Comparison of ENCODE assay signal across 8 cellular contexts in genomic region chr15:53978248-53978906, GRCh38. TPM values are rescaled to one million over a fixed set of nuclear protein-coding genes. Genes with fewer than 3 reads are reported as not detected.
A peak's percentile ranks its signal among the peaks of the same experiment; 100 is the strongest.
DNase-seq lines count a peak whose midpoint lies in the region; ATAC-seq and TF ChIP-seq lines count a peak whose summit lies in the region.

Gene UNC13C (plus strand): TSS chr15:53978441. CDS start chr15:54012904, 34,463 bp downstream.

- H3K27me3 ChIP-seq in kidney epithelial cell (ENCODE audit: control insufficient read depth, insufficient read depth, low read length) (no peaks in the 10 kb centered on the region), suprapubic skin (no peaks in the 10 kb centered on the region)

- DNase-seq in NCI-H1417 (lab: John Stamatoyannopoulos, UW), result peak; percentile 42 to 54 (median 43)
- DNase-seq in NCI-H1417 treated with DMSO at 0.1 percent for 48 hours (lab: John Stamatoyannopoulos, UW), result no peak
- peak; percentile 51 for DNase-seq in astrocyte of the hippocampus (ENCODE audit: low read depth, low spot score)
- DNase-seq in kidney epithelial cell (ENCODE audit: low read depth), result no peak
- no peak for DNase-seq in suprapubic skin (ENCODE audit: low spot score in 2 of 2)
- no peak for DNase-seq in EL
- no peak for DNase-seq in MV-4-11 (lab: John Stamatoyannopoulos, UW)

- H3K27ac ChIP-seq in suprapubic skin, result no peak within 1 kb of the TSS

- TF ChIP-seq CTCF in kidney epithelial cell (IDR thresholded peaks at IDR 0.05; ENCODE audit: insufficient read depth, low read length, poor library complexity, severe bottlenecking), result no peak
- TF ChIP-seq CTCF in suprapubic skin (IDR thresholded peaks at IDR 0.05), result no peak

- H3K36me3 ChIP-seq in kidney epithelial cell (ENCODE audit: control insufficient read depth, insufficient read depth, low read length) (no peaks in the 10 kb centered on the region), suprapubic skin (no peaks in the 10 kb centered on the region)

- no peak for ATAC-seq in GM19463 (IDR thresholded peaks at IDR 0.05; ENCODE audit: unreplicated experiment)

- H3K9me3 ChIP-seq in suprapubic skin, result no peaks in the 10 kb centered on the region

- no peaks in the 10 kb centered on the region for H3K4me1 ChIP-seq in suprapubic skin

- 1% methylated on average over 27 of the region's 30 CpGs for WGBS in suprapubic skin

- no peak for TF ChIP-seq POLR2A in suprapubic skin (IDR thresholded peaks at IDR 0.05)

- TF ChIP-seq EP300 in suprapubic skin (IDR thresholded peaks at IDR 0.05), result no peak

- H3K4me3 ChIP-seq in kidney epithelial cell (ENCODE audit: low read depth, low read length) (peak within 1 kb of the TSS; percentile 36), suprapubic skin (peak within 1 kb of the TSS; percentile 32)

RNA-seq across cellular contexts. Expression of gene UNC13C, which starts in this region (rescaled TPM):
- total RNA-seq in kidney epithelial cell, result 0.14 and 0.21 TPM in 2 replicates
- total RNA-seq in suprapubic skin, result under 1 TPM; 0.04 to 0.24 (median 0.22) TPM

Comparison
In these comparisons a context has a peak if more than half of its experiments do, and no peak if none do; other contexts are left out.
1. DNase-seq: peak in NCI-H1417 (3 of 3) and astrocyte of the hippocampus (single experiment); none in NCI-H1417 treated with DMSO at 0.1 percent for 48 hours (single experiment), kidney epithelial cell (single experiment), suprapubic skin (0 of 2), EL (single experiment) and MV-4-11 (single experiment).